Comparison of ENCODE assay signal across 8 cellular contexts in the genomic region with DNA sequence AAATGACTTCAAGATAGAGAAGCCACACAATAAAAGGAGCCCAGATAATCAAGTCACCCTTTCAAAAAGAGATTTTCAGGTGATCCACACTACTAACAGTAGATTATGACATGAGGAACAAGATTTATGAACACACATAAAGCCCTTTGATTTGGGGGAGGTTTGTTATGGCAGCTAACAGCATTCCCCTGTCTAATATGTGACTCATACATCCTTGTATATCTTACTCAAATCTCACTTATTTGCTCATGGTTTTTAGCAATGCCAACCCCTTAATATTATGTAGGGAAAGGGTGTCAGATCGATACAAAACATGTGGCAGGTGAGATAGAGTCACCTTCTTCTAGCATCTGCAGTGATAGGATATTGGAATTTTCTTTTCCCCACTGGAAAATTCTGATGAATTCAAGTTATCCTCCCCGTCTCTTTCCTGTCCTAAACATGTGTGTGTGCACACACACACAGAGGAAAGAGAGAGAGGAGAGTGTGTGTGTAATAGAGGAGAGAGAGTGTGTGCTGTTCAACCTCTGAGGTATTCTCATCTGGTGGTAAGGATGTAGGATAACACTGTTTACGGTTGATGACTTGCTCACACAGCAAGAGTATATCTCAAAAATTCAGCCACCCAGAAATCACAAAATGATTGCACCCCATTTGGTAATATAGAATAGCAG.
DNase-seq lines count a peak whose midpoint lies in the region; ATAC-seq and TF ChIP-seq lines count a peak whose summit lies in the region.

No MANE protein-coding gene starts in this region.

- peak; percentile 12 for DNase-seq in HFF-Myc (ENCODE audit: extremely low read depth, low read depth)
- DNase-seq in NCI-H69 (lab: John Stamatoyannopoulos, UW): peak; percentile 7
- peak; percentile 71 for DNase-seq in iris pigment epithelial cell (ENCODE audit: low read depth)
- DNase-seq in GM10266 (ENCODE audit: extremely low spot score): no peak
- DNase-seq in DMS79 (lab: John Stamatoyannopoulos, UW): no peak
- no peak for DNase-seq in NCI-H187 (lab: John Stamatoyannopoulos, UW)
- DNase-seq in retina: no peak

- peak; percentile 66 for ATAC-seq in GM18505 (IDR thresholded peaks at IDR 0.05; ENCODE audit: unreplicated experiment)

- TF ChIP-seq CTCF in HFF-Myc (IDR thresholded peaks at IDR 0.05; ENCODE audit: low read depth, low read length, missing control alignments) (no peak), GM10266 (IDR thresholded peaks at IDR 0.05; ENCODE audit: control insufficient read depth, insufficient read depth, low read depth, missing control alignments) (no peak)

- no peak for TF ChIP-seq POLR2A in GM18505 (IDR thresholded peaks at IDR 0.05; ENCODE audit: borderline replicate concordance, extremely low read depth, insufficient read depth, insufficient read length)

- no peak overlapping the region for H3K4me3 ChIP-seq in HFF-Myc (replicated peaks; ENCODE audit: low read depth, low read length)

Comparison
In these comparisons a context has a peak if more than half of its experiments do, and no peak if none do; other contexts are left out.
1. DNase-seq: peak in HFF-Myc (single experiment), NCI-H69 (single experiment) and iris pigment epithelial cell (single experiment); none in GM10266 (single experiment), DMS79 (single experiment), NCI-H187 (0 of 2) and retina (single experiment).